Comparison of ENCODE assay signal across 17 cellular contexts in genomic region chr9:136617746-136618577, GRCh38. TPM values are rescaled to one million over a fixed set of nuclear protein-coding genes. Genes with fewer than 3 reads are reported as not detected.
DNase-seq lines count a peak whose midpoint lies in the region; ATAC-seq and TF ChIP-seq lines count a peak whose summit lies in the region.
"Had no signal": no experiment of that assay in that cellular context is flagged by ENCODE, and none has a peak within 500 bp of the region (broad histone marks: within the 10 kb centered on the region; RNA-seq: fewer than 3 reads in every experiment).

No MANE protein-coding gene starts in this region.

- peak overlapping the region in 1 of 2 donors; percentile 33 for H3K4me3 Mint-ChIP-seq in stimulated activated naive CD8-positive, alpha-beta T cell treated with anti-CD3 and anti-CD28 coated beads, Interleukin-15, amount 100 ng/mL, for 72 hours

- H3K4me2 ChIP-seq in mesenchymal stem cell (ENCODE audit: low read length, poor library complexity, severe bottlenecking), result no peak overlapping the region

- H3K4me3 ChIP-seq in mesenchymal stem cell (ENCODE audit: insufficient read depth in 1 of 2, low read depth in 1 of 2, low read length in 2 of 2), result no peak overlapping the region
- H3K4me3 ChIP-seq: coronary artery, lung had no signal

- H3K36me3 ChIP-seq in mesenchymal stem cell (ENCODE audit: control insufficient read depth in 1 of 2, insufficient read depth in 2 of 2, low read depth in 1 of 2, low read length in 2 of 2), result no peaks in the 10 kb centered on the region

- peaks cover 26% of the 10 kb centered on the region for H3K4me1 Mint-ChIP-seq in stimulated activated naive CD8-positive, alpha-beta T cell treated with anti-CD3 and anti-CD28 coated beads, Interleukin-15, amount 100 ng/mL, for 72 hours

- peak overlapping the region; percentile 59 for H2AK5ac ChIP-seq in mesenchymal stem cell (ENCODE audit: low read length, severe bottlenecking)

- H3K23ac ChIP-seq in mesenchymal stem cell (ENCODE audit: low read length in 2 of 2), result no peak overlapping the region

- H3K4ac ChIP-seq in mesenchymal stem cell (ENCODE audit: low read depth in 1 of 2, low read length in 2 of 2), result peak overlapping the region; percentile 76 to 90

- H3K9ac ChIP-seq in mesenchymal stem cell (ENCODE audit: low read length), result no peak overlapping the region

- H4K8ac ChIP-seq in mesenchymal stem cell (ENCODE audit: low read length), result peak overlapping the region; percentile 55

- H3K27ac ChIP-seq in RWPE1 (peak overlapping the region; percentile 100), mesenchymal stem cell (ENCODE audit: low read length, poor library complexity, severe bottlenecking) (no peak overlapping the region)
- H3K27ac ChIP-seq: coronary artery had no signal

- peak overlapping the region in 1 of 2 experiments; percentile 86 for H3K14ac ChIP-seq in mesenchymal stem cell (ENCODE audit: low read length in 2 of 2)

- DNase-seq in stimulated activated naive CD8-positive, alpha-beta T cell treated with anti-CD3 and anti-CD28 coated beads, Interleukin-15, amount 100 ng/mL, for 72 hours, result no peak
- DNase-seq in stimulated activated naive CD8-positive, alpha-beta T cell treated with anti-CD3 and anti-CD28 coated beads, Interleukin-15, Interleukin-2, amounts not matched to agents 100 U/mL and 50 U/mL, for 24 hours, result no peak
- DNase-seq in RWPE1 (ENCODE audit: low spot score) (no peak), mesenchymal stem cell (no peak), ACHN (no peak), NCI-H1105 (lab: John Stamatoyannopoulos, UW) (no peak), GM10248 (ENCODE audit: extremely low spot score) (no peak)
- DNase-seq: activated CD4-positive, CD25-positive, alpha-beta regulatory T cell treated with anti-CD3 and anti-CD28 coated beads, Interleukin-2, amount 50 U/mL, for 72 hours; EL; hippocampal formation; NCI-H2171; posterior cingulate gyrus; stimulated activated CD4-positive, alpha-beta T cell treated with anti-CD3 and anti-CD28 coated beads, Interleukin-15, amount 100 ng/mL, for 24 hours; SW 1271 had no signal

- H3K9me3 ChIP-seq in mesenchymal stem cell (ENCODE audit: control insufficient read depth, low read length), result no peaks in the 10 kb centered on the region

- peak overlapping the region; percentile 35 to 85 for H3K27ac Mint-ChIP-seq in stimulated activated naive CD8-positive, alpha-beta T cell treated with anti-CD3 and anti-CD28 coated beads, Interleukin-15, amount 100 ng/mL, for 72 hours

- no peak for ATAC-seq in stimulated activated naive CD8-positive, alpha-beta T cell treated with anti-CD3 and anti-CD28 coated beads, Interleukin-15, amount 100 ng/mL, for 72 hours
- no peak for ATAC-seq in stimulated activated naive CD8-positive, alpha-beta T cell treated with anti-CD3 and anti-CD28 coated beads, Interleukin-15, Interleukin-2, amounts not matched to agents 100 U/mL and 50 U/mL, for 24 hours
- no peak for ATAC-seq in HG03520 (IDR thresholded peaks at IDR 0.05; ENCODE audit: unreplicated experiment)

- no peaks in the 10 kb centered on the region for H3K79me1 ChIP-seq in mesenchymal stem cell (replicated peaks; ENCODE audit: low read length, poor library complexity, severe bottlenecking)

- H4K91ac ChIP-seq in mesenchymal stem cell (ENCODE audit: low read length), result peak overlapping the region; percentile 94

- H3K9me3 Mint-ChIP-seq in stimulated activated naive CD8-positive, alpha-beta T cell treated with anti-CD3 and anti-CD28 coated beads, Interleukin-15, amount 100 ng/mL, for 72 hours, result no peaks in the 10 kb centered on the region

- peaks cover 22% of the 10 kb centered on the region for H3K27me3 Mint-ChIP-seq in stimulated activated naive CD8-positive, alpha-beta T cell treated with anti-CD3 and anti-CD28 coated beads, Interleukin-15, amount 100 ng/mL, for 72 hours

- peaks cover 88% of the 10 kb centered on the region for H3K4me1 ChIP-seq in mesenchymal stem cell (ENCODE audit: control insufficient read depth, insufficient read depth, low read depth, low read length)

- H2BK12ac ChIP-seq in mesenchymal stem cell (ENCODE audit: low read length in 2 of 2), result peak overlapping the region; percentile 60 to 99

- TF ChIP-seq CTCF in RWPE1 (conservative IDR thresholded peaks at IDR 0.05; ENCODE audit: low read depth), result no peak
- TF ChIP-seq CTCF in GM10248 (IDR thresholded peaks at IDR 0.05; ENCODE audit: control extremely low read depth, extremely low read depth, low read depth, missing control alignments), result no peak

- POLR2A ChIA-PET in RWPE1 (lab: Yijun Ruan, JAX; ENCODE audit: low non-redundant PET), result interaction anchor here (0.8 kb wide), 1 partner anchor 48 kb away, joined by 4 read pairs; no protein-coding TSS in a partner anchor
- POLR2A ChIA-PET in GM10248 (lab: Yijun Ruan, JAX), result no interaction called here

- CTCF ChIA-PET in RWPE1 (lab: Yijun Ruan, JAX) (interaction anchor here (0.5 to 1.7 kb wide), 9 partner anchors 14 to 133 kb away, joined by 3 to 4 read pairs (median 3); no protein-coding TSS in a partner anchor), GM10248 (lab: Yijun Ruan, JAX) (interaction anchor here (0.8 to 2.7 kb wide), 8 partner anchors 13 to 194 kb away, joined by 3 to 12 read pairs (median 4); no protein-coding TSS in a partner anchor)

- WGBS in mesenchymal stem cell, result 92% methylated on average over 26 of the region's 26 CpGs

- H3K18ac ChIP-seq in mesenchymal stem cell (ENCODE audit: low read depth in 1 of 2, low read length in 2 of 2), result peak overlapping the region; percentile 82 to 92

- H3K27me3 ChIP-seq in mesenchymal stem cell (ENCODE audit: control insufficient read depth in 1 of 2, insufficient read depth in 1 of 2, low read length in 2 of 2), result peaks cover 0 to 17% of the 10 kb centered on the region in 2 experiments

- in situ Hi-C loops in ACHN (cut with HindIII; ENCODE audit: low pct_ligation_motif_present, low pct_unique_long_range_greater_than_20kb, low sequenced_read_pairs), result no loop called here

- no peak overlapping the region for H2AFZ ChIP-seq in mesenchymal stem cell (ENCODE audit: low read depth, low read length)

- peak overlapping the region; percentile 94 for H2BK120ac ChIP-seq in mesenchymal stem cell (ENCODE audit: low read depth, low read length)

- peak overlapping the region; percentile 95 for H2BK15ac ChIP-seq in mesenchymal stem cell (ENCODE audit: low read depth, poor library complexity, severe bottlenecking)

- no peak overlapping the region for H2BK5ac ChIP-seq in mesenchymal stem cell (ENCODE audit: low read depth, low read length, poor library complexity, severe bottlenecking)

RNA-seq across cellular contexts. Expression of gene EGFL7, which starts 44.8 kb away (rescaled TPM):
- 29.0 TPM for polyA plus RNA-seq in mesenchymal stem cell (2013, experiment 1 of 2)
- polyA plus RNA-seq in mesenchymal stem cell (2013, experiment 2 of 2), result 30.0 TPM
